ENCODE assay signal across 24 cellular contexts in genomic region chr22:45562537-45563361, GRCh38.
"Had no signal": no experiment of that assay in that cellular context is flagged by ENCODE, and none has a peak within 500 bp of the region (broad histone marks: within the 10 kb centered on the region; RNA-seq: fewer than 3 reads in every experiment).

No MANE protein-coding gene starts in this region.

- H3K27ac Mint-ChIP-seq: activated CD4-positive, alpha-beta memory T cell treated with anti-CD3 and anti-CD28 coated beads for 36 hours; activated naive CD4-positive, alpha-beta T cell treated with anti-CD3 and anti-CD28 coated beads for 36 hours; activated naive CD8-positive, alpha-beta T cell treated with anti-CD3 and anti-CD28 coated beads, Interleukin-2, amount 10 ng/mL, durations not matched to agents 7 days and 5 days; activated T-cell treated with anti-CD3 and anti-CD28 coated beads, Interleukin-2, amount 50 U/mL, for 72 hours; progenitor cell of endocrine pancreas; T-helper 1 cell treated with Interleukin-12 subunit alpha and Interleukin-12 subunit beta and Interleukin-4 antibody, amounts not matched to agents 30 μg/mL and 1 μg/mL, for 36 hours had no signal

- H3K4me1 ChIP-seq: lower lobe of right lung, thyroid gland, uterus had no signal

- H3K27me3 Mint-ChIP-seq: progenitor cell of endocrine pancreas had no signal

- H3K27me3 ChIP-seq: thyroid gland, uterus had no signal

- H3K36me3 ChIP-seq: lower lobe of right lung, thyroid gland, uterus had no signal

- H3K4me1 Mint-ChIP-seq: activated naive CD8-positive, alpha-beta T cell treated with anti-CD3 and anti-CD28 coated beads, Interleukin-2, amount 10 ng/mL, durations not matched to agents 7 days and 5 days had no signal

- H3K9me3 ChIP-seq: thyroid gland, uterus had no signal

- FAIRE-seq: frontal cortex, islet of Langerhans had no signal

- H3K4me3 ChIP-seq: lower lobe of right lung, mucosa of descending colon, thyroid gland, uterus had no signal

- H3K4me3 Mint-ChIP-seq: activated CD4-positive, alpha-beta memory T cell treated with anti-CD3 and anti-CD28 coated beads for 36 hours; activated naive CD4-positive, alpha-beta T cell treated with anti-CD3 and anti-CD28 coated beads for 36 hours; activated naive CD8-positive, alpha-beta T cell treated with anti-CD3 and anti-CD28 coated beads, Interleukin-2, amount 10 ng/mL, durations not matched to agents 7 days and 5 days; activated T-cell treated with anti-CD3 and anti-CD28 coated beads, Interleukin-2, amount 50 U/mL, for 72 hours; T-helper 1 cell treated with Interleukin-12 subunit alpha and Interleukin-12 subunit beta and Interleukin-4 antibody, amounts not matched to agents 30 μg/mL and 1 μg/mL, for 36 hours had no signal

- ATAC-seq: activated T-cell treated with anti-CD3 and anti-CD28 coated beads, Interleukin-2, amount 50 U/mL, for 72 hours; left colon; mucosa of descending colon had no signal

- H3K36me3 Mint-ChIP-seq: activated naive CD8-positive, alpha-beta T cell treated with anti-CD3 and anti-CD28 coated beads, Interleukin-2, amount 10 ng/mL, durations not matched to agents 7 days and 5 days had no signal

- H3K27ac ChIP-seq: lower lobe of right lung, thyroid gland, uterus had no signal

- DNase-seq: activated CD4-positive, alpha-beta memory T cell treated with anti-CD3 and anti-CD28 coated beads for 36 hours; activated CD4-positive, alpha-beta T cell treated with anti-CD3 and anti-CD28 coated beads for 48 hours; activated effector memory CD4-positive, alpha-beta T cell treated with Interleukin-2 at 50 U/mL for 16 hours; activated naive CD4-positive, alpha-beta T cell treated with anti-CD3 and anti-CD28 coated beads for 36 hours; activated naive CD8-positive, alpha-beta T cell treated with anti-CD3 and anti-CD28 coated beads, Interleukin-2, amount 10 ng/mL, durations not matched to agents 7 days and 5 days; activated T-cell treated with anti-CD3 and anti-CD28 coated beads, Interleukin-2, amount 50 U/mL, for 72 hours; amniotic stem cell; hypothalamus; left colon; lower lobe of right lung; mesendoderm; occipital lobe; retina; stimulated activated CD4-positive, alpha-beta T cell treated with anti-CD3 and anti-CD28 coated beads, Interleukin-4, amount 100 ng/mL, for 24 hours; stimulated activated naive CD4-positive, alpha-beta T cell treated with Interleukin-2 at 50 U/mL for 16 hours; substantia nigra; T1000; thyroid gland; uterus had no signal
